6 cellular contexts compared by ENCODE assay signal in genomic region chr10:10774416-10774815, GRCh38.
"Had no signal": no experiment of that assay in that cellular context is flagged by ENCODE, and none has a peak within 500 bp of the region (broad histone marks: within the 10 kb centered on the region; RNA-seq: fewer than 3 reads in every experiment).

No MANE protein-coding gene starts in this region.

- H3K4me3 Mint-ChIP-seq: GM23338, H9 had no signal

- H3K27ac Mint-ChIP-seq: GM23338 had no signal

- H3K4me3 ChIP-seq: GM23338, K562 had no signal

- H3K9me3 Mint-ChIP-seq: H9 had no signal

- H3K4me1 Mint-ChIP-seq: GM23338, H9 had no signal

- H3K4me2 ChIP-seq: GM23338 had no signal

- DNase-seq: H9, HCEC 1CT, IMR-90, KG1 had no signal
